15 cellular contexts compared by ENCODE assay signal in the genomic region with DNA sequence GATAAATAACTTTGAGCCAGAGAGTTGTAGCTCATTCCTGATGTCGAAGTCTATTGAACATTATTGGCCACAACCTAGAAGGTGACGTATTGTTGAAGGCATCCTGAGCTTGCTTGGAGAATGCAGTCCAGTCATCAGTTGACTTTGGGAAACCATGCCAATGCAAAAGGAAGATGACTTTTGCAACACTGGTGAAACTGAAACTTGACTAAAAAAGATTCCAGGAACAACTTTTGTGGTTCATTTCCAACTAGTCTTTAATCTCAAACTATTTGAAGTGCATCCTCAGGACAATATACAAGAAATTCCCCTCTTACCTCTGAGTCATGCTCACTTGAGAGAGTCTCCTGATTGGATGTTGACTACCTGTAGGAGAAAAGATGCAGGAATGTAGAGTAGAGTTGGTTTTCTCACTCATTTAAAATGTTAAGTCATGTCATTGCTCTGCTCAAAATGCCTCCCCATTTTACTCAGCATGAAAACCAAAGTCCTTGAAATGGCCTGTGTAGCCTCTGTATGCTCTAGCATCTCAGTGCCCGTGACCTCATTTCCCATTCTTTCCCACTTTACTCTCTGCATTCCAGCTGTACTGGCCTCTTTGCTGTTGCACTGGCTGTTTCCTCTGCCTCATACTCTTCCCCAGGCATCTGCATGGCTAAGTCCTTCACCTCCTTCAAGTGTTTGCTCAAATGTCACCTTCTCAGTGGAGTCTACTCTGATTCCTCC. TPM values are rescaled to one million over a fixed set of nuclear protein-coding genes. Genes with fewer than 3 reads are reported as not detected.
A peak's percentile ranks its signal among the peaks of the same experiment; 100 is the strongest.
DNase-seq lines count a peak whose midpoint lies in the region; ATAC-seq and TF ChIP-seq lines count a peak whose summit lies in the region.
"Had no signal": no experiment of that assay in that cellular context is flagged by ENCODE, and none has a peak within 500 bp of the region (broad histone marks: within the 10 kb centered on the region; RNA-seq: fewer than 3 reads in every experiment).

No MANE protein-coding gene starts in this region.

- no peak overlapping the region for H3K27ac ChIP-seq in CD4-positive, CD25-positive, alpha-beta regulatory T cell (ENCODE audit: insufficient read depth, low read length, poor library complexity, severe bottlenecking)
- H3K27ac ChIP-seq in left lung = peak overlapping the region in 1 of 2 donors; percentile 19
- H3K27ac ChIP-seq: PC-9 had no signal

- no peak for TF ChIP-seq CTCF in left lung (IDR thresholded peaks at IDR 0.05)

- no peaks in the 10 kb centered on the region for H3K9me3 Mint-ChIP-seq in CD4-positive, CD25-positive, alpha-beta regulatory T cell
- no peaks in the 10 kb centered on the region for H3K9me3 Mint-ChIP-seq in activated T-helper 1 cell treated with anti-CD3 and anti-CD28 coated beads, Interleukin-12 subunit alpha, Interleukin-12 subunit beta, Interleukin-2, Interleukin-4 antibody, amounts not matched to agents 30 ng/mL and 10 ng/mL and 1 ng/mL, durations not matched to agents 14 hours and 24 hours and 36 hours
- H3K9me3 Mint-ChIP-seq: nephron had no signal

- H3K27me3 ChIP-seq in CD4-positive, CD25-positive, alpha-beta regulatory T cell (ENCODE audit: control insufficient read depth, insufficient read depth, low read length) = no peaks in the 10 kb centered on the region
- no peaks in the 10 kb centered on the region for H3K27me3 ChIP-seq in left lung

- no peak overlapping the region for H3K4me3 ChIP-seq in CD4-positive, CD25-positive, alpha-beta regulatory T cell (ENCODE audit: low read depth, low read length)
- H3K4me3 ChIP-seq in left lung = no peak overlapping the region
- H3K4me3 ChIP-seq: PC-9 had no signal

- peaks cover 3% of the 10 kb centered on the region for H3K36me3 Mint-ChIP-seq in CD4-positive, CD25-positive, alpha-beta regulatory T cell
- H3K36me3 Mint-ChIP-seq in activated T-helper 1 cell treated with anti-CD3 and anti-CD28 coated beads, Interleukin-12 subunit alpha, Interleukin-12 subunit beta, Interleukin-2, Interleukin-4 antibody, amounts not matched to agents 30 ng/mL and 10 ng/mL and 1 ng/mL, durations not matched to agents 14 hours and 24 hours and 36 hours (ENCODE audit: low read depth) = peaks cover 26% of the 10 kb centered on the region

- no peak overlapping the region for H3K4me3 Mint-ChIP-seq in CD4-positive, CD25-positive, alpha-beta regulatory T cell
- H3K4me3 Mint-ChIP-seq in activated T-helper 1 cell treated with anti-CD3 and anti-CD28 coated beads, Interleukin-12 subunit alpha, Interleukin-12 subunit beta, Interleukin-2, Interleukin-4 antibody, amounts not matched to agents 30 ng/mL and 10 ng/mL and 1 ng/mL, durations not matched to agents 14 hours and 24 hours and 36 hours = peak overlapping the region; percentile 5
- H3K4me3 Mint-ChIP-seq: nephron had no signal

- peak in 1 of 3 donors; percentile 71 for DNase-seq in CD4-positive, CD25-positive, alpha-beta regulatory T cell
- DNase-seq in HS-5 (ENCODE audit: low read depth) (peak; percentile 98), left lung (no peak)
- DNase-seq in activated T-helper 1 cell treated with anti-CD3 and anti-CD28 coated beads, Interleukin-12 subunit alpha, Interleukin-12 subunit beta, Interleukin-2, Interleukin-4 antibody, amounts not matched to agents 30 ng/mL and 10 ng/mL and 1 ng/mL, durations not matched to agents 14 hours and 24 hours and 36 hours (ENCODE audit: low spot score) = peak; percentile 16
- DNase-seq in stimulated activated CD4-positive, alpha-beta T cell treated with anti-CD3 and anti-CD28 coated beads, Interleukin-4, amount 100 ng/mL, for 1 hour = no peak
- DNase-seq in stimulated activated CD4-positive, alpha-beta T cell treated with anti-CD3 and anti-CD28 coated beads, Interleukin-1b, Interleukin-23, amount 100 ng/mL, for 48 hours = no peak
- DNase-seq: activated CD4-positive, CD25-positive, alpha-beta regulatory T cell treated with anti-CD3 and anti-CD28 coated beads, Interleukin-2, amount 50 U/mL, for 72 hours; central memory CD4-positive, alpha-beta T cell; head of caudate nucleus; NCI-H1048; PC-9; stimulated activated CD4-positive, alpha-beta T cell treated with anti-CD3 and anti-CD28 coated beads, Interleukin-2, amount 100 ng/mL, for 48 hours had no signal

- peaks cover 5 to 17% (median 12%) of the 10 kb centered on the region in 4 donors for H3K4me1 Mint-ChIP-seq in CD4-positive, CD25-positive, alpha-beta regulatory T cell
- peaks cover 79% of the 10 kb centered on the region for H3K4me1 Mint-ChIP-seq in activated T-helper 1 cell treated with anti-CD3 and anti-CD28 coated beads, Interleukin-12 subunit alpha, Interleukin-12 subunit beta, Interleukin-2, Interleukin-4 antibody, amounts not matched to agents 30 ng/mL and 10 ng/mL and 1 ng/mL, durations not matched to agents 14 hours and 24 hours and 36 hours (ENCODE audit: low read depth)
- H3K4me1 Mint-ChIP-seq: nephron had no signal

- no peak for ATAC-seq in CD4-positive, CD25-positive, alpha-beta regulatory T cell (ENCODE audit: low read depth in 2 of 2)
- ATAC-seq in left lung (peak; percentile 90), GM21423 (IDR thresholded peaks at IDR 0.05; ENCODE audit: unreplicated experiment) (no peak), HG03469 (IDR thresholded peaks at IDR 0.05; ENCODE audit: unreplicated experiment) (no peak)

- no peaks in the 10 kb centered on the region for H3K27me3 Mint-ChIP-seq in CD4-positive, CD25-positive, alpha-beta regulatory T cell
- H3K27me3 Mint-ChIP-seq in activated T-helper 1 cell treated with anti-CD3 and anti-CD28 coated beads, Interleukin-12 subunit alpha, Interleukin-12 subunit beta, Interleukin-2, Interleukin-4 antibody, amounts not matched to agents 30 ng/mL and 10 ng/mL and 1 ng/mL, durations not matched to agents 14 hours and 24 hours and 36 hours (ENCODE audit: insufficient read depth) = no peaks in the 10 kb centered on the region

- peaks cover 7% of the 10 kb centered on the region for H3K4me1 ChIP-seq in CD4-positive, CD25-positive, alpha-beta regulatory T cell (ENCODE audit: control insufficient read depth, insufficient read depth, low read length, poor library complexity, severe bottlenecking)
- no peaks in the 10 kb centered on the region for H3K4me1 ChIP-seq in left lung

- intact Hi-C loops in activated T-helper 1 cell treated with anti-CD3 and anti-CD28 coated beads, Interleukin-12 subunit alpha, Interleukin-12 subunit beta, Interleukin-2, Interleukin-4 antibody, amounts not matched to agents 30 ng/mL and 10 ng/mL and 1 ng/mL, durations not matched to agents 14 hours and 24 hours and 36 hours (cut with micrococcal nuclease) = loop anchor here (10.0 kb wide), 9 partner anchors 251 to 1779 kb away; a partner anchor contains a TSS
- intact Hi-C loops in left lung (cut with DNase I) = no loop called here

- no peaks in the 10 kb centered on the region for H3K36me3 ChIP-seq in CD4-positive, CD25-positive, alpha-beta regulatory T cell (ENCODE audit: control insufficient read depth, insufficient read depth, low read length)
- no peaks in the 10 kb centered on the region for H3K36me3 ChIP-seq in left lung

- peak overlapping the region in 2 of 3 donors; percentile 13 to 77 for H3K27ac Mint-ChIP-seq in CD4-positive, CD25-positive, alpha-beta regulatory T cell
- peak overlapping the region; percentile 68 for H3K27ac Mint-ChIP-seq in activated T-helper 1 cell treated with anti-CD3 and anti-CD28 coated beads, Interleukin-12 subunit alpha, Interleukin-12 subunit beta, Interleukin-2, Interleukin-4 antibody, amounts not matched to agents 30 ng/mL and 10 ng/mL and 1 ng/mL, durations not matched to agents 14 hours and 24 hours and 36 hours
- H3K27ac Mint-ChIP-seq: nephron had no signal

- no peaks in the 10 kb centered on the region for H3K9me3 ChIP-seq in CD4-positive, CD25-positive, alpha-beta regulatory T cell (ENCODE audit: control insufficient read depth in 2 of 2, low read length in 2 of 2)
- no peaks in the 10 kb centered on the region for H3K9me3 ChIP-seq in left lung

RNA-seq across cellular contexts. Expression of a gene that starts 24.4 kb away (rescaled TPM):
- total RNA-seq in CD4-positive, CD25-positive, alpha-beta regulatory T cell = 2.8 TPM
- 1 to 10 TPM; 2.3 to 3.2 (median 2.8) TPM for polyA plus RNA-seq in CD4-positive, CD25-positive, alpha-beta regulatory T cell
- 1.1 and 1.4 TPM in 2 replicates for total RNA-seq in activated T-helper 1 cell treated with anti-CD3 and anti-CD28 coated beads, Interleukin-12 subunit alpha, Interleukin-12 subunit beta, Interleukin-2, Interleukin-4 antibody, amounts not matched to agents 30 ng/mL and 10 ng/mL and 1 ng/mL, durations not matched to agents 14 hours and 24 hours and 36 hours
- total RNA-seq in left lung = 10 to 100 TPM; 16.6 to 24.7 TPM

RNA-seq across cellular contexts. Expression of a gene that starts 24.4 kb away (rescaled TPM):
- total RNA-seq in CD4-positive, CD25-positive, alpha-beta regulatory T cell = 21.1 TPM
- polyA plus RNA-seq in CD4-positive, CD25-positive, alpha-beta regulatory T cell = 10 to 100 TPM; 12.4 to 27.2 (median 17.5) TPM
- 24.2 and 25.0 TPM in 2 replicates for total RNA-seq in activated T-helper 1 cell treated with anti-CD3 and anti-CD28 coated beads, Interleukin-12 subunit alpha, Interleukin-12 subunit beta, Interleukin-2, Interleukin-4 antibody, amounts not matched to agents 30 ng/mL and 10 ng/mL and 1 ng/mL, durations not matched to agents 14 hours and 24 hours and 36 hours
- 100 to 1,000 TPM; 114 to 132 TPM for total RNA-seq in left lung

Comparison
In these comparisons a context has a peak if more than half of its experiments do, and no peak if none do; other contexts are left out.
1. DNase-seq: peak in HS-5 (single experiment) and activated T-helper 1 cell treated with anti-CD3 and anti-CD28 coated beads, Interleukin-12 subunit alpha, Interleukin-12 subunit beta, Interleukin-2, Interleukin-4 antibody, amounts not matched to agents 30 ng/mL and 10 ng/mL and 1 ng/mL, durations not matched to agents 14 hours and 24 hours and 36 hours (single experiment); none in left lung (0 of 2), stimulated activated CD4-positive, alpha-beta T cell treated with anti-CD3 and anti-CD28 coated beads, Interleukin-4, amount 100 ng/mL, for 1 hour (single experiment) and stimulated activated CD4-positive, alpha-beta T cell treated with anti-CD3 and anti-CD28 coated beads, Interleukin-1b, Interleukin-23, amount 100 ng/mL, for 48 hours (single experiment).